In genomic region chr11:2587132-2587930, GRCh38 we compare ENCODE assay signal across 17 cellular contexts.
DNase-seq lines count a peak whose midpoint lies in the region; ATAC-seq, FAIRE-seq and TF ChIP-seq lines count a peak whose summit lies in the region.
"Had no signal": no experiment of that assay in that cellular context is flagged by ENCODE, and none has a peak within 500 bp of the region (broad histone marks: within the 10 kb centered on the region; RNA-seq: fewer than 3 reads in every experiment).

No MANE protein-coding gene starts in this region.

- no peak overlapping the region for H3K4me3 Mint-ChIP-seq in nephron progenitor cell
- H3K4me3 Mint-ChIP-seq: stimulated activated effector memory CD8-positive, alpha-beta T cell treated with anti-CD3 and anti-CD28 coated beads, Interleukin-12 subunit alpha, Interleukin-12 subunit beta, amount 100 ng/mL, for 72 hours; WTC11 had no signal

- 93 to 95% (median 93%) methylated on average over 20 of the region's 20 CpGs for WGBS in small intestine, 3 donors

- DNase-seq in cardiac septum (ENCODE audit: low spot score) (peak; percentile 69), Right ventricle myocardium superior (no peak), dorsolateral prefrontal cortex (peak in 7 of 10 donors; percentile 1 to 38 (median 19)), nephron progenitor cell (no peak), small intestine (no peak)
- DNase-seq: erythroblast, hippocampal formation, MG63 had no signal

- no peak for TF ChIP-seq CTCF in dorsolateral prefrontal cortex (IDR thresholded peaks at IDR 0.05 in 54 of 56, conservative IDR thresholded peaks at IDR 0.05 in 2 of 56; ENCODE audit: low read depth in 1 of 56, partially characterized antibody in 56 of 56)
- TF ChIP-seq CTCF in nephron progenitor cell (IDR thresholded peaks at IDR 0.05), result no peak

- ATAC-seq in Right ventricle myocardium superior (ENCODE audit: poor library complexity) (no peak), HG02970 (IDR thresholded peaks at IDR 0.05; ENCODE audit: low FRiP score, unreplicated experiment) (no peak), GM19467 (IDR thresholded peaks at IDR 0.05; ENCODE audit: unreplicated experiment) (no peak), GM19452 (IDR thresholded peaks at IDR 0.05; ENCODE audit: unreplicated experiment) (no peak)
- ATAC-seq: HCT116; pancreas; stimulated activated effector memory CD8-positive, alpha-beta T cell treated with anti-CD3 and anti-CD28 coated beads, Interleukin-12 subunit alpha, Interleukin-12 subunit beta, amount 100 ng/mL, for 72 hours; WTC11 had no signal

- H3K4me3 ChIP-seq in dorsolateral prefrontal cortex (no peak overlapping the region), small intestine (ENCODE audit: low read depth in 1 of 2, low read length in 2 of 2) (no peak overlapping the region)
- H3K4me3 ChIP-seq: BLaER1 treated with 17β-estradiol and CSF1 and Interleukin-3, amounts not matched to agents 10 nM and 100 nM; cardiac muscle cell; MG63; pancreas had no signal

- H3K27me3 ChIP-seq in dorsolateral prefrontal cortex (peaks cover 0 to 3% (median 0%) of the 10 kb centered on the region in 45 donors), small intestine (ENCODE audit: control insufficient read depth in 2 of 2, insufficient read depth in 2 of 2, low read length in 2 of 2) (no peaks in the 10 kb centered on the region)
- H3K27me3 ChIP-seq: BLaER1 treated with 17β-estradiol and CSF1 and Interleukin-3, amounts not matched to agents 10 nM and 100 nM; MG63; pancreas had no signal

- H3K4me1 ChIP-seq in small intestine (ENCODE audit: control insufficient read depth in 2 of 2, insufficient read depth in 1 of 2, low read depth in 1 of 2, low read length in 1 of 2), result no peaks in the 10 kb centered on the region
- H3K4me1 ChIP-seq: pancreas had no signal

- H3K9me3 Mint-ChIP-seq in nephron progenitor cell, result peaks cover 3% of the 10 kb centered on the region
- H3K9me3 Mint-ChIP-seq: stimulated activated effector memory CD8-positive, alpha-beta T cell treated with anti-CD3 and anti-CD28 coated beads, Interleukin-12 subunit alpha, Interleukin-12 subunit beta, amount 100 ng/mL, for 72 hours; WTC11 had no signal

- H3K9me3 ChIP-seq in small intestine (ENCODE audit: control insufficient read depth, low read depth), result no peaks in the 10 kb centered on the region
- H3K9me3 ChIP-seq: BLaER1 treated with 17β-estradiol and CSF1 and Interleukin-3, amounts not matched to agents 10 nM and 100 nM; MG63; pancreas had no signal

- intact Hi-C loops in cardiac septum (cut with DNase I), result no loop called here
- intact Hi-C loops in Right ventricle myocardium superior (cut with DNase I), result no loop called here
- intact Hi-C loops in dorsolateral prefrontal cortex (cut with DNase I), result no loop called here

- peaks cover 18% of the 10 kb centered on the region for H3K27me3 Mint-ChIP-seq in nephron progenitor cell (ENCODE audit: low read depth, poor library complexity)

- no peaks in the 10 kb centered on the region for H3K36me3 Mint-ChIP-seq in nephron progenitor cell (ENCODE audit: low read depth)
- H3K36me3 Mint-ChIP-seq: stimulated activated effector memory CD8-positive, alpha-beta T cell treated with anti-CD3 and anti-CD28 coated beads, Interleukin-12 subunit alpha, Interleukin-12 subunit beta, amount 100 ng/mL, for 72 hours; WTC11 had no signal

- peak overlapping the region; percentile 39 for H3K27ac Mint-ChIP-seq in nephron progenitor cell
- H3K27ac Mint-ChIP-seq: stimulated activated effector memory CD8-positive, alpha-beta T cell treated with anti-CD3 and anti-CD28 coated beads, Interleukin-12 subunit alpha, Interleukin-12 subunit beta, amount 100 ng/mL, for 72 hours; WTC11 had no signal

- H3K36me3 ChIP-seq in small intestine (ENCODE audit: control insufficient read depth in 2 of 2, insufficient read depth in 2 of 2, low read length in 2 of 2), result no peaks in the 10 kb centered on the region
- H3K36me3 ChIP-seq: cardiac muscle cell, MG63 had no signal

- no peak for FAIRE-seq in small intestine (lab: Jason Lieb, UNC)
- FAIRE-seq: pancreas had no signal

- H3K4me1 Mint-ChIP-seq in nephron progenitor cell, result peaks cover 38% of the 10 kb centered on the region
- H3K4me1 Mint-ChIP-seq: stimulated activated effector memory CD8-positive, alpha-beta T cell treated with anti-CD3 and anti-CD28 coated beads, Interleukin-12 subunit alpha, Interleukin-12 subunit beta, amount 100 ng/mL, for 72 hours; WTC11 had no signal

- H3K27ac ChIP-seq in dorsolateral prefrontal cortex (no peak overlapping the region), small intestine (ENCODE audit: low read depth in 1 of 2, low read length in 1 of 2) (no peak overlapping the region)
- H3K27ac ChIP-seq: BLaER1 treated with 17β-estradiol and CSF1 and Interleukin-3, amounts not matched to agents 10 nM and 100 nM; cardiac muscle cell; pancreas had no signal

Comparison
In these comparisons a context has a peak if more than half of its experiments do, and no peak if none do; other contexts are left out.
1. DNase-seq: peak in cardiac septum (single experiment) and dorsolateral prefrontal cortex (7 of 10); none in Right ventricle myocardium superior (single experiment), nephron progenitor cell (single experiment) and small intestine (single experiment).